9 cellular contexts compared by ENCODE assay signal in genomic region chr9:119963798-119964372, GRCh38.
A peak's percentile ranks its signal among the peaks of the same experiment; 100 is the strongest.
DNase-seq lines count a peak whose midpoint lies in the region; ATAC-seq and TF ChIP-seq lines count a peak whose summit lies in the region.
"Had no signal": no experiment of that assay in that cellular context is flagged by ENCODE, and none has a peak within 500 bp of the region (broad histone marks: within the 10 kb centered on the region; RNA-seq: fewer than 3 reads in every experiment).

No MANE protein-coding gene starts in this region.

- TF ChIP-seq POLR2A in Peyer's patch (IDR thresholded peaks at IDR 0.05) = no peak

- H3K4me3 ChIP-seq in Peyer's patch = no peak overlapping the region

- peak; percentile 20 for ATAC-seq in left ventricle myocardium superior
- no peak for ATAC-seq in GM18873 (IDR thresholded peaks at IDR 0.05; ENCODE audit: low FRiP score, unreplicated experiment)
- ATAC-seq in GM18868 (IDR thresholded peaks at IDR 0.05; ENCODE audit: unreplicated experiment) = no peak

- intact Hi-C loops in left ventricle myocardium superior (cut with micrococcal nuclease) = no loop called here

- DNase-seq in DMS153 (lab: John Stamatoyannopoulos, UW) = peak; percentile 10
- no peak for DNase-seq in DMS153 treated with DMSO at 0.1 percent for 48 hours (lab: John Stamatoyannopoulos, UW; ENCODE audit: unreplicated experiment)
- peak; percentile 71 to 92 for DNase-seq in SW 1271 (lab: John Stamatoyannopoulos, UW)
- DNase-seq in left ventricle myocardium superior = no peak
- peak; percentile 89 for DNase-seq in stromal cell of bone marrow (ENCODE audit: low read depth)
- DNase-seq in Peyer's patch = no peak
- DNase-seq: naive B cell had no signal

- no peak overlapping the region for H3K27ac ChIP-seq in Peyer's patch

- no peaks in the 10 kb centered on the region for H3K4me1 ChIP-seq in Peyer's patch

- TF ChIP-seq CTCF in Peyer's patch (IDR thresholded peaks at IDR 0.05) = no peak

- no peaks in the 10 kb centered on the region for H3K27me3 ChIP-seq in Peyer's patch

- H3K9me3 ChIP-seq in Peyer's patch = no peaks in the 10 kb centered on the region

- no peaks in the 10 kb centered on the region for H3K36me3 ChIP-seq in Peyer's patch

Comparison
In these comparisons a context has a peak if more than half of its experiments do, and no peak if none do; other contexts are left out.
1. DNase-seq: peak in DMS153 (single experiment), SW 1271 (2 of 2) and stromal cell of bone marrow (single experiment); none in DMS153 treated with DMSO at 0.1 percent for 48 hours (single experiment), left ventricle myocardium superior (single experiment) and Peyer's patch (0 of 3).